8 cellular contexts compared by ENCODE assay signal in genomic region chr2:108612514-108613183, GRCh38.
DNase-seq lines count a peak whose midpoint lies in the region; ATAC-seq and TF ChIP-seq lines count a peak whose summit lies in the region.
"Had no signal": no experiment of that assay in that cellular context is flagged by ENCODE, and none has a peak within 500 bp of the region (broad histone marks: within the 10 kb centered on the region; RNA-seq: fewer than 3 reads in every experiment).

No MANE protein-coding gene starts in this region.

- peaks cover 13% of the 10 kb centered on the region; the same call in 1 of the 2 replicates for H3F3A ChIP-seq in PC-9 (ENCODE audit: insufficient read depth, low read depth)

- intact Hi-C loops in PC-9 (cut with micrococcal nuclease; ENCODE audit: unreplicated experiment), result no loop called here

- DNase-seq in activated T-cell treated with anti-CD3 and anti-CD28 coated beads, Interleukin-2, amount 50 U/mL, for 48 hours, result peak; percentile 69 to 79
- peak; percentile 69 for DNase-seq in natural killer cell treated with Interleukin-12 subunit alpha and Interleukin-12 subunit beta and Interleukin-15 and Interleukin-18, amount 100 ng/mL, for 72 hours (ENCODE audit: low spot score)
- no peak for DNase-seq in NCI-H1048 (lab: John Stamatoyannopoulos, UW)
- DNase-seq in PC-9, result no peak
- DNase-seq in middle frontal gyrus (ENCODE audit: extremely low spot score, low spot score), result no peak

- H3K36me3 Mint-ChIP-seq in natural killer cell treated with Interleukin-12 subunit alpha and Interleukin-12 subunit beta and Interleukin-15 and Interleukin-18, amount 100 ng/mL, for 72 hours, result no peaks in the 10 kb centered on the region

- no peak overlapping the region for H3K27ac ChIP-seq in PC-9
- H3K27ac ChIP-seq: parathyroid adenoma had no signal

- POLR2A ChIA-PET in PC-9 (lab: Charles Lee; ENCODE audit: unreplicated experiment), result no interaction called here

- no peak overlapping the region for H3K4me2 ChIP-seq in PC-9

- no peaks in the 10 kb centered on the region for H3K27me3 Mint-ChIP-seq in natural killer cell treated with Interleukin-12 subunit alpha and Interleukin-12 subunit beta and Interleukin-15 and Interleukin-18, amount 100 ng/mL, for 72 hours

- no peaks in the 10 kb centered on the region for H3K9me3 ChIP-seq in PC-9 (ENCODE audit: insufficient read depth, low read depth)

- no peaks in the 10 kb centered on the region for H3K9me2 ChIP-seq in PC-9 (ENCODE audit: insufficient read depth)

- peaks cover 16% of the 10 kb centered on the region for H3K79me2 ChIP-seq in PC-9 (ENCODE audit: low read depth)

- H3K36me3 ChIP-seq in PC-9 (ENCODE audit: low read depth), result no peaks in the 10 kb centered on the region

- ATAC-seq in GM19452 (IDR thresholded peaks at IDR 0.05; ENCODE audit: unreplicated experiment) (peak; percentile 80), HG03342 (IDR thresholded peaks at IDR 0.05; ENCODE audit: unreplicated experiment) (peak; percentile 73)
- peak; percentile 88 to 93 for ATAC-seq in natural killer cell treated with Interleukin-12 subunit alpha and Interleukin-12 subunit beta and Interleukin-15 and Interleukin-18, amount 100 ng/mL, for 72 hours

- H3K27me3 ChIP-seq in PC-9 (ENCODE audit: insufficient read depth, low read depth), result no peaks in the 10 kb centered on the region

- H4K20me1 ChIP-seq in PC-9 (ENCODE audit: insufficient read depth), result no peaks in the 10 kb centered on the region

- H3K4me1 ChIP-seq in PC-9 (replicated peaks; ENCODE audit: insufficient read depth), result peaks cover 33% of the 10 kb centered on the region

- CTCF ChIA-PET in PC-9 (lab: Charles Lee), result no interaction called here

- H3K4me1 Mint-ChIP-seq in natural killer cell treated with Interleukin-12 subunit alpha and Interleukin-12 subunit beta and Interleukin-15 and Interleukin-18, amount 100 ng/mL, for 72 hours (ENCODE audit: low read depth in 2 of 2), result peaks cover 58 to 75% of the 10 kb centered on the region in 2 donors

- H3K4me3 ChIP-seq in PC-9, result no peak overlapping the region

- no peak for TF ChIP-seq CTCF in PC-9 (conservative IDR thresholded peaks at IDR 0.05)

- no peak overlapping the region for H2AFZ ChIP-seq in PC-9
- H2AFZ ChIP-seq: parathyroid adenoma had no signal

- BruUV-seq in PC-9 (replicated peaks; lab: Mats Ljungman, UMichigan), result no TSS peak

- peak overlapping the region; percentile 84 to 94 for H3K27ac Mint-ChIP-seq in natural killer cell treated with Interleukin-12 subunit alpha and Interleukin-12 subunit beta and Interleukin-15 and Interleukin-18, amount 100 ng/mL, for 72 hours

- peak overlapping the region; percentile 74 for H3K4me3 Mint-ChIP-seq in natural killer cell treated with Interleukin-12 subunit alpha and Interleukin-12 subunit beta and Interleukin-15 and Interleukin-18, amount 100 ng/mL, for 72 hours

- H3K9me3 Mint-ChIP-seq in natural killer cell treated with Interleukin-12 subunit alpha and Interleukin-12 subunit beta and Interleukin-15 and Interleukin-18, amount 100 ng/mL, for 72 hours, result no peaks in the 10 kb centered on the region

Comparison
In these comparisons a context has a peak if more than half of its experiments do, and no peak if none do; other contexts are left out.
1. DNase-seq: peak in activated T-cell treated with anti-CD3 and anti-CD28 coated beads, Interleukin-2, amount 50 U/mL, for 48 hours (2 of 2) and natural killer cell treated with Interleukin-12 subunit alpha and Interleukin-12 subunit beta and Interleukin-15 and Interleukin-18, amount 100 ng/mL, for 72 hours (single experiment); none in NCI-H1048 (single experiment), PC-9 (0 of 2) and middle frontal gyrus (single experiment).
2. Peak in every context shown above with its lines, with median percentiles within 50 percentile points of each other: ATAC-seq.